2 cellular contexts compared by ENCODE assay signal in genomic region chr17:3728099-3728498, GRCh38. TPM values are rescaled to one million over a fixed set of nuclear protein-coding genes. Genes with fewer than 3 reads are reported as not detected.
"Had no signal": no experiment of that assay in that cellular context is flagged by ENCODE, and none has a peak within 500 bp of the region (broad histone marks: within the 10 kb centered on the region; RNA-seq: fewer than 3 reads in every experiment).

No MANE protein-coding gene starts in this region.

RNA-seq across cellular contexts. Expression of gene P2RX5, which starts 32.1 kb away (rescaled TPM):
- total RNA-seq: hepatocyte, left lobe of liver had no signal
- polyA plus RNA-seq: hepatocyte had no signal
